11 cellular contexts compared by ENCODE assay signal in the genomic region with DNA sequence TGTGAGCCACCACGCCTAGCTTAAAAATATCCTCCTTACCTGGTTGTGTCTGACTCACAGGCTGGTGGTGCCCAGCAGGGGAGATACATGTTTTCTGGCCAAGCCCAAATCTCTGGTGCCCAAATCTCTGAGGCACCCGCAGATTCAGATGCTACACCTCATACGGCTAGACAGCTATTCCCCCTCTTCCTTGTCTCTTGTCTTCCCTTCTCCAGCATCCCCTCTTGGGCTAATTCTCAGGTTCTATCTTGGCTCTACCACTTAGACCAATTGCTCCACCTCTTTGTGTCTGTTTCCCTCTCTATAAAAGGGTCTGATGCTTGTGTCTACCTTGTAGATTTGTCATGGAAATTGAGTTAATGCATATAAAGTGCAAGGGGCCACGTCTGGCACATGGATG. TPM values are rescaled to one million over a fixed set of nuclear protein-coding genes. Genes with fewer than 3 reads are reported as not detected.
A peak's percentile ranks its signal among the peaks of the same experiment; 100 is the strongest.
DNase-seq lines count a peak whose midpoint lies in the region; ATAC-seq and TF ChIP-seq lines count a peak whose summit lies in the region.
"Had no signal": no experiment of that assay in that cellular context is flagged by ENCODE, and none has a peak within 500 bp of the region (broad histone marks: within the 10 kb centered on the region; RNA-seq: fewer than 3 reads in every experiment).

No MANE protein-coding gene starts in this region.

- no peaks in the 10 kb centered on the region for H3K9me2 ChIP-seq in PC-3 (replicated peaks; ENCODE audit: low read length)

- H4K20me1 ChIP-seq in PC-3 (ENCODE audit: low read length) = no peaks in the 10 kb centered on the region
- H4K20me1 ChIP-seq: BLaER1 treated with 17β-estradiol and CSF1 and Interleukin-3, amounts not matched to agents 10 nM and 100 nM had no signal

- H3K27ac ChIP-seq in PC-3 (ENCODE audit: low read length) (peak overlapping the region; percentile 0; the same call in 1 of the 2 replicates), parathyroid adenoma (no peak overlapping the region), stomach (no peak overlapping the region)
- H3K27ac ChIP-seq: BLaER1 treated with 17β-estradiol and CSF1 and Interleukin-3, amounts not matched to agents 10 nM and 100 nM; GM23248 had no signal

- no peak for TF ChIP-seq EP300 in stomach (IDR thresholded peaks at IDR 0.05)

- 85 to 92% (median 89%) methylated on average over 4 of the region's 4 CpGs for WGBS in stomach, 5 donors

- peaks cover 4% of the 10 kb centered on the region for H3K9me3 Mint-ChIP-seq in activated T-helper 1 cell treated with anti-CD3 and anti-CD28 coated beads, Interleukin-12 subunit alpha, Interleukin-12 subunit beta, Interleukin-2, Interleukin-4 antibody, amounts not matched to agents 30 ng/mL and 10 ng/mL and 1 ng/mL, durations not matched to agents 14 hours and 24 hours and 36 hours
- H3K9me3 Mint-ChIP-seq: CD4-positive, alpha-beta T cell had no signal

- H3K4me1 ChIP-seq in PC-3 (ENCODE audit: insufficient read depth, low read length) (peaks cover 19% of the 10 kb centered on the region), parathyroid adenoma (no peaks in the 10 kb centered on the region), stomach (no peaks in the 10 kb centered on the region)

- H3K4me1 Mint-ChIP-seq in activated T-helper 1 cell treated with anti-CD3 and anti-CD28 coated beads, Interleukin-12 subunit alpha, Interleukin-12 subunit beta, Interleukin-2, Interleukin-4 antibody, amounts not matched to agents 30 ng/mL and 10 ng/mL and 1 ng/mL, durations not matched to agents 14 hours and 24 hours and 36 hours (ENCODE audit: low read depth) = no peaks in the 10 kb centered on the region

- H3K9ac ChIP-seq in PC-3 (ENCODE audit: low read length) (no peak overlapping the region), parathyroid adenoma (no peak overlapping the region)
- H3K9ac ChIP-seq: BLaER1 treated with 17β-estradiol and CSF1 and Interleukin-3, amounts not matched to agents 10 nM and 100 nM; GM23248 had no signal

- H3K4me3 ChIP-seq in PC-3 (ENCODE audit: low read length) = no peak overlapping the region
- no peak overlapping the region for H3K4me3 ChIP-seq in parathyroid adenoma (ENCODE audit: low read depth, low read length)
- H3K4me3 ChIP-seq in stomach = no peak overlapping the region
- H3K4me3 ChIP-seq: BLaER1 treated with 17β-estradiol and CSF1 and Interleukin-3, amounts not matched to agents 10 nM and 100 nM; GM23248 had no signal

- POLR2A ChIA-PET in PC-3 (lab: Charles Lee; ENCODE audit: unreplicated experiment) = no interaction called here

- intact Hi-C loops in PC-3 (cut with micrococcal nuclease) = loop anchor here (1.0 to 2.0 kb wide), 3 partner anchors 36 to 110 kb away; no protein-coding TSS in a partner anchor
- intact Hi-C loops in activated T-helper 1 cell treated with anti-CD3 and anti-CD28 coated beads, Interleukin-12 subunit alpha, Interleukin-12 subunit beta, Interleukin-2, Interleukin-4 antibody, amounts not matched to agents 30 ng/mL and 10 ng/mL and 1 ng/mL, durations not matched to agents 14 hours and 24 hours and 36 hours (cut with micrococcal nuclease) = loop anchor here (1.0 to 2.0 kb wide), 3 partner anchors 80 to 204 kb away; no protein-coding TSS in a partner anchor
- intact Hi-C loops in stomach (cut with DNase I; ENCODE audit: low total_unique reads) = no loop called here

- CTCF ChIA-PET in PC-3 (lab: Charles Lee) = interaction anchor here (0.6 to 3.0 kb wide), 12 partner anchors 9 to 204 kb away, joined by 3 to 38 read pairs (median 4); no protein-coding TSS in a partner anchor

- H3K9me3 ChIP-seq in PC-3 (ENCODE audit: low read length) = peaks cover 6% of the 10 kb centered on the region; the same call in 1 of the 2 replicates
- no peaks in the 10 kb centered on the region for H3K9me3 ChIP-seq in parathyroid adenoma (ENCODE audit: control insufficient read depth, low read length)
- H3K9me3 ChIP-seq in stomach = peaks cover 0 to 8% (median 7%) of the 10 kb centered on the region in 4 donors

- peak; percentile 10 for ATAC-seq in GM18909 (IDR thresholded peaks at IDR 0.05; ENCODE audit: poor library complexity, unreplicated experiment)
- peak; percentile 26 for ATAC-seq in PC-3

- no peak for TF ChIP-seq CTCF in PC-3 (conservative IDR thresholded peaks at IDR 0.05; ENCODE audit: low read depth, low read length)
- no peak for TF ChIP-seq CTCF in parathyroid adenoma (IDR thresholded peaks at IDR 0.05)
- no peak for TF ChIP-seq CTCF in stomach (IDR thresholded peaks at IDR 0.05)

- no peak for TF ChIP-seq POLR2A in stomach (IDR thresholded peaks at IDR 0.05)

- no peak overlapping the region for H3K4me3 Mint-ChIP-seq in activated T-helper 1 cell treated with anti-CD3 and anti-CD28 coated beads, Interleukin-12 subunit alpha, Interleukin-12 subunit beta, Interleukin-2, Interleukin-4 antibody, amounts not matched to agents 30 ng/mL and 10 ng/mL and 1 ng/mL, durations not matched to agents 14 hours and 24 hours and 36 hours
- H3K4me3 Mint-ChIP-seq: CD4-positive, alpha-beta T cell had no signal

- no peaks in the 10 kb centered on the region for H3F3A ChIP-seq in PC-3 (ENCODE audit: low read length, unreplicated experiment)

- peak overlapping the region; percentile 19 for H3K27ac Mint-ChIP-seq in activated T-helper 1 cell treated with anti-CD3 and anti-CD28 coated beads, Interleukin-12 subunit alpha, Interleukin-12 subunit beta, Interleukin-2, Interleukin-4 antibody, amounts not matched to agents 30 ng/mL and 10 ng/mL and 1 ng/mL, durations not matched to agents 14 hours and 24 hours and 36 hours
- H3K27ac Mint-ChIP-seq: CD4-positive, alpha-beta T cell had no signal

- H3K4me2 ChIP-seq in PC-3 (ENCODE audit: low read length) = no peak overlapping the region
- H3K4me2 ChIP-seq in parathyroid adenoma (ENCODE audit: low read length) = no peak overlapping the region

- DNase-seq in PC-3 (no peak), activated T-cell treated with anti-CD3 and anti-CD28 coated beads for 4 hours (no peak), stomach (no peak)
- no peak for DNase-seq in activated T-helper 1 cell treated with anti-CD3 and anti-CD28 coated beads, Interleukin-12 subunit alpha, Interleukin-12 subunit beta, Interleukin-2, Interleukin-4 antibody, amounts not matched to agents 30 ng/mL and 10 ng/mL and 1 ng/mL, durations not matched to agents 14 hours and 24 hours and 36 hours (ENCODE audit: low spot score)
- no peak for DNase-seq in activated CD8-positive, alpha-beta memory T cell treated with anti-CD3 and anti-CD28 coated beads, Interleukin-2, amount 50 U/mL, for 48 hours

- H3K79me2 ChIP-seq in PC-3 (ENCODE audit: low read length) (peaks cover 85% of the 10 kb centered on the region), parathyroid adenoma (peaks cover 15% of the 10 kb centered on the region)

- peaks cover 26% of the 10 kb centered on the region for H3K27me3 Mint-ChIP-seq in activated T-helper 1 cell treated with anti-CD3 and anti-CD28 coated beads, Interleukin-12 subunit alpha, Interleukin-12 subunit beta, Interleukin-2, Interleukin-4 antibody, amounts not matched to agents 30 ng/mL and 10 ng/mL and 1 ng/mL, durations not matched to agents 14 hours and 24 hours and 36 hours (ENCODE audit: insufficient read depth)

- H3K36me3 ChIP-seq in PC-3 (ENCODE audit: low read depth, low read length) = peaks cover 31% of the 10 kb centered on the region
- H3K36me3 ChIP-seq in parathyroid adenoma (ENCODE audit: control insufficient read depth, insufficient read depth, low read length) = no peaks in the 10 kb centered on the region
- H3K36me3 ChIP-seq in stomach = no peaks in the 10 kb centered on the region
- H3K36me3 ChIP-seq: BLaER1 treated with 17β-estradiol and CSF1 and Interleukin-3, amounts not matched to agents 10 nM and 100 nM had no signal

- no TSS peak for BruUV-seq in PC-3 (replicated peaks; lab: Mats Ljungman, UMichigan)

- H3K27me3 ChIP-seq in PC-3 (ENCODE audit: low read length) (no peaks in the 10 kb centered on the region), parathyroid adenoma (ENCODE audit: control insufficient read depth, insufficient read depth, low read length) (no peaks in the 10 kb centered on the region), stomach (no peaks in the 10 kb centered on the region)
- H3K27me3 ChIP-seq: BLaER1 treated with 17β-estradiol and CSF1 and Interleukin-3, amounts not matched to agents 10 nM and 100 nM had no signal

- H2AFZ ChIP-seq in PC-3 (ENCODE audit: low read length) (no peak overlapping the region), parathyroid adenoma (peak overlapping the region; percentile 20)
- H2AFZ ChIP-seq: GM23248 had no signal

- no peaks in the 10 kb centered on the region for H3K36me3 Mint-ChIP-seq in activated T-helper 1 cell treated with anti-CD3 and anti-CD28 coated beads, Interleukin-12 subunit alpha, Interleukin-12 subunit beta, Interleukin-2, Interleukin-4 antibody, amounts not matched to agents 30 ng/mL and 10 ng/mL and 1 ng/mL, durations not matched to agents 14 hours and 24 hours and 36 hours (ENCODE audit: low read depth)

RNA-seq across cellular contexts. Expression of gene LAMA3, which starts 13.4 kb away (rescaled TPM):
- total RNA-seq in PC-3 (2014; rRNA removed) = 217 and 224 TPM in 2 replicates
- not detected in 2 replicates for total RNA-seq in activated T-helper 1 cell treated with anti-CD3 and anti-CD28 coated beads, Interleukin-12 subunit alpha, Interleukin-12 subunit beta, Interleukin-2, Interleukin-4 antibody, amounts not matched to agents 30 ng/mL and 10 ng/mL and 1 ng/mL, durations not matched to agents 14 hours and 24 hours and 36 hours
- 100 to 1,000 TPM in 2 of 5 donors, 10 to 100 TPM in 3; 11.6 to 182 (median 68.5) TPM for total RNA-seq in stomach
- 10 to 100 TPM in 1 of 3 donors, 1 to 10 TPM in 2; 4.3 to 11.3 (median 9.5) TPM for polyA plus RNA-seq in stomach

RNA-seq across cellular contexts. Expression of gene ANKRD29, which starts 39.9 kb away (rescaled TPM):
- 31.0 and 31.4 TPM in 2 replicates for total RNA-seq in PC-3 (2014; rRNA removed)
- total RNA-seq in activated T-helper 1 cell treated with anti-CD3 and anti-CD28 coated beads, Interleukin-12 subunit alpha, Interleukin-12 subunit beta, Interleukin-2, Interleukin-4 antibody, amounts not matched to agents 30 ng/mL and 10 ng/mL and 1 ng/mL, durations not matched to agents 14 hours and 24 hours and 36 hours = not detected in 2 replicates
- 100 to 1,000 TPM in 1 of 5 donors, 10 to 100 TPM in 2, 1 to 10 TPM in 2; 1.2 to 150 (median 10.1) TPM for total RNA-seq in stomach
- 10 to 100 TPM in 2 of 3 donors, 1 to 10 TPM in 1; 8.2 to 16.5 (median 13.2) TPM for polyA plus RNA-seq in stomach
- total RNA-seq: HepG2 had no signal
- polyA plus RNA-seq: HepG2 had no signal

Comparison
In these comparisons a context has a peak if more than half of its experiments do, and no peak if none do; other contexts are left out.
1. RNA of gene LAMA3, which starts 13.4 kb away (total RNA-seq): 217 to 224 TPM in PC-3 and 11.6 to 182 TPM in stomach; not detected in activated T-helper 1 cell treated with anti-CD3 and anti-CD28 coated beads, Interleukin-12 subunit alpha, Interleukin-12 subunit beta, Interleukin-2, Interleukin-4 antibody, amounts not matched to agents 30 ng/mL and 10 ng/mL and 1 ng/mL, durations not matched to agents 14 hours and 24 hours and 36 hours; every median in the first group is over 10 times any median in the second.